8 cellular contexts compared by ENCODE assay signal in genomic region chr3:10247679-10248183, GRCh38. TPM values are rescaled to one million over a fixed set of nuclear protein-coding genes. Genes with fewer than 3 reads are reported as not detected.
DNase-seq lines count a peak whose midpoint lies in the region; ATAC-seq and TF ChIP-seq lines count a peak whose summit lies in the region.

No MANE protein-coding gene starts in this region.

- in situ Hi-C loops in brain microvascular endothelial cell (cut with HindIII; ENCODE audit: low pct_ligation_motif_present, low sequenced_read_pairs) = no loop called here

- DNase-seq in left ventricle myocardium inferior (no peak), left cardiac atrium (no peak), brain microvascular endothelial cell (no peak), left colon (no peak), GDM1 (lab: John Stamatoyannopoulos, UW) (no peak)
- DNase-seq in stimulated activated CD4-positive, alpha-beta T cell treated with anti-CD3 and anti-CD28 coated beads, Interleukin-4, amount 100 ng/mL, for 24 hours = no peak

- H3K4me1 ChIP-seq in left ventricle myocardium inferior (peaks cover 35% of the 10 kb centered on the region), mucosa of rectum (ENCODE audit: control insufficient read depth in 2 of 2, insufficient read depth in 2 of 2, low read length in 2 of 2) (peaks cover 18 to 26% of the 10 kb centered on the region in 2 donors)

- no peak for ATAC-seq in left cardiac atrium
- ATAC-seq in left colon = no peak
- ATAC-seq in HG02870 (IDR thresholded peaks at IDR 0.05; ENCODE audit: unreplicated experiment) = no peak

- H3K36me3 ChIP-seq in left ventricle myocardium inferior = peaks cover 11% of the 10 kb centered on the region
- H3K36me3 ChIP-seq in brain microvascular endothelial cell (replicated peaks) = peaks cover 4% of the 10 kb centered on the region
- peaks cover 0 to 6% of the 10 kb centered on the region in 2 donors for H3K36me3 ChIP-seq in mucosa of rectum (ENCODE audit: control insufficient read depth in 2 of 2, insufficient read depth in 2 of 2, low read length in 2 of 2)

- peaks cover 22% of the 10 kb centered on the region for H3K9me3 ChIP-seq in left ventricle myocardium inferior (replicated peaks)
- H3K9me3 ChIP-seq in mucosa of rectum (ENCODE audit: control insufficient read depth in 2 of 2, low read length in 2 of 2) = no peaks in the 10 kb centered on the region

- H3K27ac ChIP-seq in left ventricle myocardium inferior (replicated peaks) (peak overlapping the region; percentile 91), brain microvascular endothelial cell (no peak overlapping the region), mucosa of rectum (ENCODE audit: low read depth in 2 of 2, low read length in 2 of 2) (peak overlapping the region; percentile 11 to 82)

- TF ChIP-seq CTCF in left ventricle myocardium inferior (IDR thresholded peaks at IDR 0.05; ENCODE audit: borderline replicate concordance) = no peak
- TF ChIP-seq CTCF in brain microvascular endothelial cell (IDR thresholded peaks at IDR 0.05; ENCODE audit: low read depth, low read length, missing control alignments) = no peak

- intact Hi-C loops in left ventricle myocardium inferior (cut with micrococcal nuclease) (no loop called here), left cardiac atrium (cut with DNase I) (no loop called here), left colon (cut with DNase I, micrococcal nuclease) (no loop called here)

- H3K9ac ChIP-seq in mucosa of rectum (ENCODE audit: low read depth in 1 of 2, low read length in 2 of 2) = peak overlapping the region; percentile 41 to 75

- no peaks in the 10 kb centered on the region for H3K27me3 ChIP-seq in left ventricle myocardium inferior (ENCODE audit: low read depth)
- no peaks in the 10 kb centered on the region for H3K27me3 ChIP-seq in brain microvascular endothelial cell (replicated peaks)
- H3K27me3 ChIP-seq in mucosa of rectum (ENCODE audit: control insufficient read depth in 2 of 2, insufficient read depth in 2 of 2, low read length in 2 of 2) = no peaks in the 10 kb centered on the region

- H3K4me3 ChIP-seq in left ventricle myocardium inferior (peak overlapping the region; percentile 83), brain microvascular endothelial cell (ENCODE audit: low read depth, low read length) (peak overlapping the region; percentile 89), mucosa of rectum (ENCODE audit: low read length in 2 of 2) (peak overlapping the region; percentile 77 to 90)

RNA-seq across cellular contexts. Expression of gene TATDN2, which starts 0.5 kb away (rescaled TPM):
- total RNA-seq in left ventricle myocardium inferior = 15.8 TPM
- total RNA-seq in left cardiac atrium = 10 to 100 TPM; 17.9 to 27.0 TPM
- total RNA-seq in left colon = 10 to 100 TPM; 30.2 to 37.9 TPM

RNA-seq across cellular contexts. Expression of gene GHRL, which starts 45.0 kb away (rescaled TPM):
- 0.25 TPM for total RNA-seq in left ventricle myocardium inferior
- under 1 TPM in 1 of 2 donors, not detected in 1; 0.60 TPM for total RNA-seq in left cardiac atrium
- 1 to 10 TPM in 1 of 2 donors, under 1 TPM in 1; 0.75 to 1.1 TPM for total RNA-seq in left colon
